16 cellular contexts compared by ENCODE assay signal in genomic region chr10:51602326-51602725, GRCh38.
"Had no signal": no experiment of that assay in that cellular context is flagged by ENCODE, and none has a peak within 500 bp of the region (broad histone marks: within the 10 kb centered on the region; RNA-seq: fewer than 3 reads in every experiment).

No MANE protein-coding gene starts in this region.

- H3K27me3 Mint-ChIP-seq: natural killer cell treated with Interleukin-12 subunit alpha and Interleukin-12 subunit beta and Interleukin-15 and Interleukin-18, amount 100 ng/mL, for 72 hours had no signal

- H3K36me3 ChIP-seq: heart left ventricle, left lung had no signal

- H3K4me3 Mint-ChIP-seq: natural killer cell treated with Interleukin-12 subunit alpha and Interleukin-12 subunit beta and Interleukin-15 and Interleukin-18, amount 100 ng/mL, for 72 hours; T-helper 17 cell had no signal

- H3K27ac ChIP-seq: epithelial cell of prostate, heart left ventricle, left lung, psoas muscle had no signal

- DNase-seq: activated naive CD4-positive, alpha-beta T cell treated with anti-CD3 and anti-CD28 coated beads, Interleukin-2, amount 50 U/mL, for 16 hours; activated T-cell treated with anti-CD3 and anti-CD28 coated beads, Interleukin-2, amount 50 U/mL, for 1 hour; central memory CD4-positive, alpha-beta T cell; effector memory CD4-positive, alpha-beta T cell; heart left ventricle; islet precursor cell; left lung; occipital lobe; psoas muscle; stimulated activated CD4-positive, alpha-beta T cell treated with anti-CD3 and anti-CD28 coated beads, Interleukin-12 subunit alpha, Interleukin-12 subunit beta, amount 100 ng/mL, for 4 hours; stimulated activated naive CD4-positive, alpha-beta T cell; T-helper 17 cell; trophoblast cell had no signal

- H3K36me3 Mint-ChIP-seq: natural killer cell treated with Interleukin-12 subunit alpha and Interleukin-12 subunit beta and Interleukin-15 and Interleukin-18, amount 100 ng/mL, for 72 hours had no signal

- H3K27me3 ChIP-seq: heart left ventricle, left lung had no signal

- H3K27ac Mint-ChIP-seq: natural killer cell treated with Interleukin-12 subunit alpha and Interleukin-12 subunit beta and Interleukin-15 and Interleukin-18, amount 100 ng/mL, for 72 hours; T-helper 17 cell had no signal

- H3K4me3 ChIP-seq: heart left ventricle, left lung, psoas muscle had no signal

- H3K4me1 ChIP-seq: heart left ventricle, left lung, psoas muscle had no signal

- H3K4me1 Mint-ChIP-seq: T-helper 17 cell had no signal

- H3K9me3 ChIP-seq: heart left ventricle, left lung, psoas muscle had no signal

- ATAC-seq: activated CD4-positive, CD25-positive, alpha-beta regulatory T cell treated with anti-CD3 and anti-CD28 coated beads, Interleukin-2, amount 50 U/mL, for 24 hours; heart left ventricle; left lung; natural killer cell treated with Interleukin-12 subunit alpha and Interleukin-12 subunit beta and Interleukin-15 and Interleukin-18, amount 100 ng/mL, for 72 hours; psoas muscle; T-helper 17 cell had no signal
